ENCODE assay signal across 1 cellular context in genomic region chr6:17987576-17988421, GRCh38.
TF ChIP-seq lines count a peak whose summit lies in the region.

KIF13A (minus strand) TSS chr6:17987635; CDS start chr6:17987463, 172 bp downstream.

TF ChIP-seq in HepG2, 621 proteins besides CTCF, POLR2A, EP300 and RAD21 (continued from another document and continues in another):
- TF ChIP-seq ZHX1 (CRISPR knock-in tag; IDR thresholded peaks at IDR 0.05; ENCODE audit: low read depth) (0 out of 2 replicates have a peak, but pooled peaks have one; percentile 25), CHCHD3 (CRISPR knock-in tag; IDR thresholded peaks at IDR 0.05) (no peak), HES4 (CRISPR knock-in tag; IDR thresholded peaks at IDR 0.05; ENCODE audit: borderline replicate concordance) (peak; percentile 77; the same call in 1 of the 2 replicates), NFRKB (IDR thresholded peaks at IDR 0.05) (no peak), ETS1 (CRISPR knock-in tag; IDR thresholded peaks at IDR 0.05) (no peak), ZNF678 (CRISPR knock-in tag; IDR thresholded peaks at IDR 0.05) (peak; percentile 44; the same call in 1 of the 2 replicates), ETV5 (CRISPR knock-in tag; IDR thresholded peaks at IDR 0.05; ENCODE audit: borderline replicate concordance) (no peak), ZNF644 (CRISPR knock-in tag; IDR thresholded peaks at IDR 0.05; ENCODE audit: low read depth) (0 out of 2 replicates have a peak, but pooled peaks have one; percentile 30), ZNF646 (CRISPR knock-in tag; IDR thresholded peaks at IDR 0.05) (no peak), THAP8 (CRISPR knock-in tag; IDR thresholded peaks at IDR 0.05; ENCODE audit: borderline replicate concordance) (no peak), ZNF570 (CRISPR knock-in tag; IDR thresholded peaks at IDR 0.05; ENCODE audit: borderline replicate concordance) (no peak), ZSCAN22 (CRISPR knock-in tag; IDR thresholded peaks at IDR 0.05) (no peak), ZNF34 (CRISPR knock-in tag; IDR thresholded peaks at IDR 0.05; ENCODE audit: borderline replicate concordance) (no peak), DZIP1 (CRISPR knock-in tag; IDR thresholded peaks at IDR 0.05) (no peak), MLX (CRISPR knock-in tag; IDR thresholded peaks at IDR 0.05) (no peak), SOX13 (IDR thresholded peaks at IDR 0.05) (no peak), SOX13 (CRISPR knock-in tag; conservative IDR thresholded peaks at IDR 0.05 in 1 of 2, IDR thresholded peaks at IDR 0.05 in 1 of 2) (peak in 1 of 2 experiments; percentile 46; a peak in 1 of 4 replicates), ONECUT2 (CRISPR knock-in tag; IDR thresholded peaks at IDR 0.05) (no peak), DPF2 (CRISPR knock-in tag; IDR thresholded peaks at IDR 0.05; ENCODE audit: borderline replicate concordance, low read depth) (no peak), U2AF2 (IDR thresholded peaks at IDR 0.05; ENCODE audit: low read depth, low read length) (no peak), ZNF12 (CRISPR knock-in tag; IDR thresholded peaks at IDR 0.05) (no peak), NFATC3 (CRISPR knock-in tag; IDR thresholded peaks at IDR 0.05) (no peak), ZFAT (CRISPR knock-in tag; conservative IDR thresholded peaks at IDR 0.05) (no peak), CBX2 (IDR thresholded peaks at IDR 0.05; ENCODE audit: low read depth, low read length) (no peak), CBX2 (CRISPR knock-in tag; IDR thresholded peaks at IDR 0.05; ENCODE audit: low read depth) (0 out of 2 replicates have a peak, but pooled peaks have one; percentile 32), ZNF589 (CRISPR knock-in tag; conservative IDR thresholded peaks at IDR 0.05) (no peak), NFYC (CRISPR knock-in tag; IDR thresholded peaks at IDR 0.05) (no peak), MBD4 (IDR thresholded peaks at IDR 0.05; ENCODE audit: borderline replicate concordance, low read length) (no peak), CBX5 (CRISPR knock-in tag; IDR thresholded peaks at IDR 0.05; ENCODE audit: borderline replicate concordance) (no peak), MLLT10 (CRISPR knock-in tag; IDR thresholded peaks at IDR 0.05) (no peak), CREB1 (IDR thresholded peaks at IDR 0.05) (no peak), CREB1 (CRISPR knock-in tag; IDR thresholded peaks at IDR 0.05) (no peak), ZBTB40 (IDR thresholded peaks at IDR 0.05) (no peak), ZBTB40 (CRISPR knock-in tag; IDR thresholded peaks at IDR 0.05) (no peak), KAT7 (CRISPR knock-in tag; IDR thresholded peaks at IDR 0.05; ENCODE audit: borderline replicate concordance) (peak; percentile 15; the same call in 1 of the 2 replicates), ZNF605 (CRISPR knock-in tag; IDR thresholded peaks at IDR 0.05) (no peak), ZNF350 (CRISPR knock-in tag; IDR thresholded peaks at IDR 0.05; ENCODE audit: borderline replicate concordance, low read depth) (no peak; the same call in 1 of the 2 replicates), ZC3H13 (CRISPR knock-in tag; IDR thresholded peaks at IDR 0.05) (0 out of 2 replicates have a peak, but pooled peaks have one; percentile 45)
